14 cellular contexts compared by ENCODE assay signal in the genomic region with DNA sequence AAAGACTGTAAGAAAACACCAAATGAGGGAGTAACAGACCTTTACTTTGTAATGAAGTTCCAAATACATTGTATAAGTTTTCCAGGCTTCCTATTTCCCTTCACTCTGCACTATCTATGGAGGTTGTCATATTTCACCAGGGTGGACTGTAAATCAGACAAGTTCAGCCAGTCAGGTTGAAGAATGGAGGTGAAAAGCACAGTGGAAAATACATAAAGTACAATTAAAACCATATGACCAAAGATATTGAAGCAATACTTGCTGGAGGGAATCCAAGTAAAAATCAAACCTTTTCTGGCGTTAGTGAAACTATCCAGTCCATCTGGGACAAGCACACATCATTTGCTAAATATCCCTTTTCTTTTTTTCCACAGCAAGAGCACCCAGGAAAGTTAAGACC. TPM values are rescaled to one million over a fixed set of nuclear protein-coding genes. Genes with fewer than 3 reads are reported as not detected.
A peak's percentile ranks its signal among the peaks of the same experiment; 100 is the strongest.
DNase-seq lines count a peak whose midpoint lies in the region; ATAC-seq and TF ChIP-seq lines count a peak whose summit lies in the region.
"Had no signal": no experiment of that assay in that cellular context is flagged by ENCODE, and none has a peak within 500 bp of the region (broad histone marks: within the 10 kb centered on the region; RNA-seq: fewer than 3 reads in every experiment).

No MANE protein-coding gene starts in this region.

- no peaks in the 10 kb centered on the region for H3K9me3 ChIP-seq in BLaER1
- H3K9me3 ChIP-seq: SJCRH30 had no signal

- H3K9ac ChIP-seq in BLaER1 = no peak overlapping the region
- H3K9ac ChIP-seq: BLaER1 treated with 17β-estradiol and CSF1 and Interleukin-3, amounts not matched to agents 10 nM and 100 nM had no signal

- H3K4me3 Mint-ChIP-seq in activated T-cell treated with anti-CD3 and anti-CD28 coated beads, Interleukin-2, amount 50 U/mL, for 24 hours = no peak overlapping the region

- ATAC-seq in SK-N-SH treated with all-trans-retinoic acid at 6 μM for 48 hours (peak; percentile 26), HG02678 (IDR thresholded peaks at IDR 0.05; ENCODE audit: unreplicated experiment) (no peak)

- H3K27me3 Mint-ChIP-seq in activated T-cell treated with anti-CD3 and anti-CD28 coated beads, Interleukin-2, amount 50 U/mL, for 24 hours = peaks cover 69% of the 10 kb centered on the region

- H3K9me3 Mint-ChIP-seq in activated T-cell treated with anti-CD3 and anti-CD28 coated beads, Interleukin-2, amount 50 U/mL, for 24 hours = no peaks in the 10 kb centered on the region

- no peak overlapping the region for H3K27ac ChIP-seq in BLaER1
- H3K27ac ChIP-seq: BLaER1 treated with 17β-estradiol and CSF1 and Interleukin-3, amounts not matched to agents 10 nM and 100 nM; SJCRH30 had no signal

- H3K4me1 Mint-ChIP-seq in activated T-cell treated with anti-CD3 and anti-CD28 coated beads, Interleukin-2, amount 50 U/mL, for 24 hours (ENCODE audit: low read depth) = peaks cover 13% of the 10 kb centered on the region

- DNase-seq in fibroblast of the conjunctiva (ENCODE audit: low read depth) = peak; percentile 37
- DNase-seq in skeletal muscle cell (ENCODE audit: low read depth) = no peak
- DNase-seq in SW 1271 (lab: John Stamatoyannopoulos, UW) = no peak
- DNase-seq in activated T-cell treated with anti-CD3 and anti-CD28 coated beads, Interleukin-2, amount 50 U/mL, for 24 hours = no peak
- DNase-seq in occipital lobe (lab: John Stamatoyannopoulos, UW) = no peak
- DNase-seq: activated T-cell treated with anti-CD3 and anti-CD28 coated beads, Interleukin-2, amount 50 U/mL, for 1 hour; amygdala; KBM-7; NCI-H1694 treated with DMSO at 0.1 percent for 48 hours; SJCRH30 had no signal

- H3K27ac Mint-ChIP-seq in activated T-cell treated with anti-CD3 and anti-CD28 coated beads, Interleukin-2, amount 50 U/mL, for 24 hours = no peak overlapping the region

- peaks cover 45% of the 10 kb centered on the region for H3K4me1 ChIP-seq in BLaER1

- no peaks in the 10 kb centered on the region for H3K27me3 ChIP-seq in BLaER1
- H3K27me3 ChIP-seq: BLaER1 treated with 17β-estradiol and CSF1 and Interleukin-3, amounts not matched to agents 10 nM and 100 nM; SJCRH30 had no signal

- H4K20me1 ChIP-seq in BLaER1 = no peaks in the 10 kb centered on the region
- H4K20me1 ChIP-seq: BLaER1 treated with 17β-estradiol and CSF1 and Interleukin-3, amounts not matched to agents 10 nM and 100 nM had no signal

- 0 out of 2 replicates have a peak overlapping the region, but pooled peaks have one; percentile 55 for H3K4me2 ChIP-seq in BLaER1

- H3K4me3 ChIP-seq in BLaER1 = no peak overlapping the region
- H3K4me3 ChIP-seq in skeletal muscle cell (ENCODE audit: low read depth, low read length) = peak overlapping the region; percentile 25
- H3K4me3 ChIP-seq: BLaER1 treated with 17β-estradiol and CSF1 and Interleukin-3, amounts not matched to agents 10 nM and 100 nM; SJCRH30 had no signal

- H3K36me3 ChIP-seq in BLaER1 = no peaks in the 10 kb centered on the region
- H3K36me3 ChIP-seq: BLaER1 treated with 17β-estradiol and CSF1 and Interleukin-3, amounts not matched to agents 10 nM and 100 nM had no signal

- H3K36me3 Mint-ChIP-seq in activated T-cell treated with anti-CD3 and anti-CD28 coated beads, Interleukin-2, amount 50 U/mL, for 24 hours (ENCODE audit: low read depth) = no peaks in the 10 kb centered on the region

TF ChIP-seq in SK-N-SH treated with all-trans-retinoic acid at 6 μM for 48 hours, 23 proteins besides CTCF, POLR2A, EP300 and RAD21:
- no peak for TF ChIP-seq ZNF70 (CRISPR knock-in tag; IDR thresholded peaks at IDR 0.05)
- TF ChIP-seq ISL1 (CRISPR knock-in tag; IDR thresholded peaks at IDR 0.05) = peak; percentile 73
- TF ChIP-seq ZFP30 (CRISPR knock-in tag; IDR thresholded peaks at IDR 0.05) = no peak
- TF ChIP-seq ZFP3 (CRISPR knock-in tag; IDR thresholded peaks at IDR 0.05) = no peak
- no peak for TF ChIP-seq GLIS3 (CRISPR knock-in tag; IDR thresholded peaks at IDR 0.05)
- TF ChIP-seq CSDC2 (CRISPR knock-in tag; IDR thresholded peaks at IDR 0.05) = no peak
- no peak for TF ChIP-seq OSR1 (CRISPR knock-in tag; IDR thresholded peaks at IDR 0.05)
- peak; percentile 83 for TF ChIP-seq TOX (CRISPR knock-in tag; IDR thresholded peaks at IDR 0.05; ENCODE audit: borderline replicate concordance)
- TF ChIP-seq ZC3H10 (CRISPR knock-in tag; IDR thresholded peaks at IDR 0.05) = no peak

RNA-seq across cellular contexts. Expression of a gene that starts 3.2 kb away (rescaled TPM):
- 22.5 TPM for total RNA-seq in occipital lobe

RNA-seq across cellular contexts. Expression of a gene that starts 55.6 kb away (rescaled TPM):
- total RNA-seq in occipital lobe = 63.9 TPM
